8 cellular contexts compared by ENCODE assay signal in genomic region chr17:27315322-27315721, GRCh38. TPM values are rescaled to one million over a fixed set of nuclear protein-coding genes. Genes with fewer than 3 reads are reported as not detected.
DNase-seq lines count a peak whose midpoint lies in the region; ATAC-seq and TF ChIP-seq lines count a peak whose summit lies in the region.

No MANE protein-coding gene starts in this region.

- H3K27me3 ChIP-seq in heart right ventricle: no peaks in the 10 kb centered on the region

- H3K36me3 ChIP-seq in heart right ventricle: peaks cover 0 to 94% (median 47%) of the 10 kb centered on the region in 9 donors

- WGBS in heart right ventricle, 2 donors: 23 to 32% methylated on average over 6 of the region's 6 CpGs

- H3K4me3 ChIP-seq in heart right ventricle (no peak overlapping the region), skeletal muscle cell (ENCODE audit: low read depth, low read length) (no peak overlapping the region)

- intact Hi-C loops in heart right ventricle (cut with DNase I): no loop called here

- H3K4me1 ChIP-seq in heart right ventricle: peaks cover 6 to 51% (median 32%) of the 10 kb centered on the region in 9 donors

- DNase-seq in GM04503 (ENCODE audit: low read depth) (peak; percentile 55), heart right ventricle (peak; percentile 80 to 88), skeletal muscle cell (ENCODE audit: low read depth) (peak; percentile 60), NCI-H748 treated with DMSO at 0.1 percent for 48 hours (lab: John Stamatoyannopoulos, UW) (no peak), NCI-H1417 treated with DMSO at 0.1 percent for 48 hours (lab: John Stamatoyannopoulos, UW) (no peak), SW 1271 (lab: John Stamatoyannopoulos, UW) (no peak)
- no peak for DNase-seq in stimulated activated CD4-positive, alpha-beta T cell treated with anti-CD3 and anti-CD28 coated beads, Interleukin-4, amount 100 ng/mL, for 1 hour

- TF ChIP-seq CTCF in heart right ventricle (IDR thresholded peaks at IDR 0.05): no peak

- no peaks in the 10 kb centered on the region for H3K9me3 ChIP-seq in heart right ventricle

- ATAC-seq in SK-N-SH treated with all-trans-retinoic acid at 6 μM for 48 hours (peak; percentile 45; the same call in 1 of the 3 replicates), heart right ventricle (peak; percentile 59 to 85 (median 74))

- peak overlapping the region in 8 of 10 donors; percentile 12 to 81 (median 74) for H3K27ac ChIP-seq in heart right ventricle

TF ChIP-seq in SK-N-SH treated with all-trans-retinoic acid at 6 μM for 48 hours, 23 proteins besides CTCF, POLR2A, EP300 and RAD21:
- TF ChIP-seq, protein P1, sequence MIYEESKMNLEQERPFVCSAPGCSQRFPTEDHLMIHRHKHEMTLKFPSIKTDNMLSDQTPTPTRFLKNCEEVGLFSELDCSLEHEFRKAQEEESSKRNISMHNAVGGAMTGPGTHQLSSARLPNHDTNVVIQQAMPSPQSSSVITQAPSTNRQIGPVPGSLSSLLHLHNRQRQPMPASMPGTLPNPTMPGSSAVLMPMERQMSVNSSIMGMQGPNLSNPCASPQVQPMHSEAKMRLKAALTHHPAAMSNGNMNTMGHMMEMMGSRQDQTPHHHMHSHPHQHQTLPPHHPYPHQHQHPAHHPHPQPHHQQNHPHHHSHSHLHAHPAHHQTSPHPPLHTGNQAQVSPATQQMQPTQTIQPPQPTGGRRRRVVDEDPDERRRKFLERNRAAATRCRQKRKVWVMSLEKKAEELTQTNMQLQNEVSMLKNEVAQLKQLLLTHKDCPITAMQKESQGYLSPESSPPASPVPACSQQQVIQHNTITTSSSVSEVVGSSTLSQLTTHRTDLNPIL (CRISPR knock-in tag; IDR thresholded peaks at IDR 0.05; ENCODE audit: low read depth): no peak
- TF ChIP-seq ZNF8 (CRISPR knock-in tag; IDR thresholded peaks at IDR 0.05) (no peak), ISL1 (CRISPR knock-in tag; IDR thresholded peaks at IDR 0.05) (no peak), TOX (CRISPR knock-in tag; IDR thresholded peaks at IDR 0.05; ENCODE audit: borderline replicate concordance) (no peak), ZNF565 (CRISPR knock-in tag; conservative IDR thresholded peaks at IDR 0.05; ENCODE audit: low read depth) (no peak), ESRRG (CRISPR knock-in tag; IDR thresholded peaks at IDR 0.05) (no peak), CSDC2 (CRISPR knock-in tag; IDR thresholded peaks at IDR 0.05) (no peak), TSHZ2 (CRISPR knock-in tag; IDR thresholded peaks at IDR 0.05) (no peak), PATZ1 (CRISPR knock-in tag; IDR thresholded peaks at IDR 0.05; ENCODE audit: borderline replicate concordance) (no peak), ZC3H10 (CRISPR knock-in tag; IDR thresholded peaks at IDR 0.05) (no peak), POU6F1 (CRISPR knock-in tag; IDR thresholded peaks at IDR 0.05; ENCODE audit: borderline replicate concordance, low read depth) (no peak), BACH2 (CRISPR knock-in tag; IDR thresholded peaks at IDR 0.05; ENCODE audit: borderline replicate concordance) (no peak), ARNTL (CRISPR knock-in tag; IDR thresholded peaks at IDR 0.05; ENCODE audit: borderline replicate concordance, low read depth) (no peak), SNAI2 (CRISPR knock-in tag; IDR thresholded peaks at IDR 0.05) (no peak), TCF4 (CRISPR knock-in tag; IDR thresholded peaks at IDR 0.05; ENCODE audit: borderline replicate concordance) (no peak), OSR1 (CRISPR knock-in tag; IDR thresholded peaks at IDR 0.05) (no peak), GLIS3 (CRISPR knock-in tag; IDR thresholded peaks at IDR 0.05) (no peak), PPARA (CRISPR knock-in tag; IDR thresholded peaks at IDR 0.05; ENCODE audit: borderline replicate concordance) (no peak)
TF ChIP-seq in SK-N-SH treated with all-trans-retinoic acid at 6 μM for 48 hours: peak in this region for 0.

RNA-seq across cellular contexts. Expression of gene WSB1, which starts 21.4 kb away (rescaled TPM):
- total RNA-seq in heart right ventricle: 10 to 100 TPM; 50.0 to 94.2 (median 60.5) TPM
- polyA plus RNA-seq in heart right ventricle: 100 to 1,000 TPM in 1 of 2 donors, 10 to 100 TPM in 1; 42.5 to 125 TPM

Comparison
In these comparisons a context has a peak if more than half of its experiments do, and no peak if none do; other contexts are left out.
1. DNase-seq: peak in GM04503 (single experiment), heart right ventricle (2 of 2) and skeletal muscle cell (single experiment); none in NCI-H748 treated with DMSO at 0.1 percent for 48 hours (single experiment), NCI-H1417 treated with DMSO at 0.1 percent for 48 hours (single experiment), SW 1271 (0 of 2) and stimulated activated CD4-positive, alpha-beta T cell treated with anti-CD3 and anti-CD28 coated beads, Interleukin-4, amount 100 ng/mL, for 1 hour (single experiment).